1 cellular context compared by ENCODE assay signal in genomic region chr16:50151322-50151721, GRCh38.
TF ChIP-seq lines count a peak whose summit lies in the region.

No MANE protein-coding gene starts in this region.

TF ChIP-seq in H1, 55 proteins besides CTCF, POLR2A, EP300 and RAD21:
- no peak for TF ChIP-seq SIRT6 (IDR thresholded peaks at IDR 0.05; ENCODE audit: low read length)
- TF ChIP-seq ATF2 (IDR thresholded peaks at IDR 0.05; ENCODE audit: low read length): no peak
- no peak for TF ChIP-seq SIX5 (IDR thresholded peaks at IDR 0.05; ENCODE audit: low read depth, low read length)
- no peak for TF ChIP-seq YY1 (IDR thresholded peaks at IDR 0.05; ENCODE audit: low read depth, low read length)
- TF ChIP-seq ZNF274 (IDR thresholded peaks at IDR 0.05; ENCODE audit: borderline replicate concordance, extremely low read depth, low read length): no peak
- TF ChIP-seq KDM4A (IDR thresholded peaks at IDR 0.05; ENCODE audit: low read depth, low read length, severe bottlenecking): no peak
- no peak for TF ChIP-seq SUZ12 (IDR thresholded peaks at IDR 0.05; ENCODE audit: low read length)
- no peak for TF ChIP-seq EZH2 (IDR thresholded peaks at IDR 0.05; ENCODE audit: low read depth, low read length, severe bottlenecking)
- no peak for TF ChIP-seq RFX5 (IDR thresholded peaks at IDR 0.05; ENCODE audit: borderline replicate concordance, low read depth, low read length)
- TF ChIP-seq GTF2F1 (IDR thresholded peaks at IDR 0.05; ENCODE audit: borderline replicate concordance, low read depth, low read length): no peak
